In the genomic region with DNA sequence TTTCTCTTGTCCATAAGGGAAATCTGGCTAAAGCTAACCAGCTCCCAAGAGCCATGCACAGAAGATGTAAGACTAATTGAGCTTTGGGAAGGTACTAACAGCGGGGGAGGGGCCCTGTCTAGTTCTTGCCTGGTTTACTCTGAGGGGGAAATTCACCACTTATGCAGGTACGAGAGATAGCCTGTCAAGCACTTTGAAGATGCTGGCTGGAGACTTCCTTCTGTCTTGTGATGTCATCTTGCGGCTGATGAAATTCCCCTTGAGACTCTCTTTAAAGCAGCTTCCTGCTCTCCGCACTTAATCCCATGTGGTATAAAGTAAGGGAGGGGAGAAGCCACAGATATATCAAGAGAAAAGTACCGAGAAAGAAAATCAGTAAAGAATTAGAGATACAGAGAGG, we compare ENCODE assay signal across 11 cellular contexts.
DNase-seq lines count a peak whose midpoint lies in the region; ATAC-seq and TF ChIP-seq lines count a peak whose summit lies in the region.
"Had no signal": no experiment of that assay in that cellular context is flagged by ENCODE, and none has a peak within 500 bp of the region (broad histone marks: within the 10 kb centered on the region; RNA-seq: fewer than 3 reads in every experiment).

No MANE protein-coding gene starts in this region.

- H3K36me3 ChIP-seq in esophagus muscularis mucosa (no peaks in the 10 kb centered on the region), mammary epithelial cell (ENCODE audit: insufficient read depth, low read length) (no peaks in the 10 kb centered on the region), uterus (no peaks in the 10 kb centered on the region)

- peak; percentile 26 for DNase-seq in iPS-NIHi11 (ENCODE audit: low spot score)
- DNase-seq in COR-L47 (lab: John Stamatoyannopoulos, UW) = no peak
- DNase-seq in esophagus muscularis mucosa (ENCODE audit: extremely low spot score) = no peak
- DNase-seq in mammary epithelial cell = no peak
- DNase-seq in uterus = no peak
- DNase-seq: NCI-H446, T1000 had no signal

- peak; percentile 83 for ATAC-seq in GM18520 (IDR thresholded peaks at IDR 0.05; ENCODE audit: unreplicated experiment)
- ATAC-seq in HG02571 (IDR thresholded peaks at IDR 0.05; ENCODE audit: unreplicated experiment) = peak; percentile 79
- peak; percentile 96 for ATAC-seq in HG03565 (IDR thresholded peaks at IDR 0.05; ENCODE audit: unreplicated experiment)
- ATAC-seq: esophagus mucosa had no signal

- in situ Hi-C loops in mammary epithelial cell (cut with MboI; ENCODE audit: low sequenced_read_pairs in 2 of 2) = no loop called here

- H3K4me1 ChIP-seq in esophagus muscularis mucosa (peaks cover 0 to 11% (median 7%) of the 10 kb centered on the region in 4 donors), mammary epithelial cell (ENCODE audit: insufficient read depth, low read length) (no peaks in the 10 kb centered on the region), uterus (peaks cover 0 to 5% of the 10 kb centered on the region in 2 donors)

- no peak overlapping the region for H3K4me2 ChIP-seq in mammary epithelial cell (ENCODE audit: insufficient read depth, low read depth, low read length)

- H3K9ac ChIP-seq in mammary epithelial cell (ENCODE audit: insufficient read depth, low read length) = no peak overlapping the region

- TF ChIP-seq POLR2A in esophagus muscularis mucosa (IDR thresholded peaks at IDR 0.05; ENCODE audit: low read depth) (no peak), uterus (IDR thresholded peaks at IDR 0.05) (no peak)

- no peaks in the 10 kb centered on the region for H3K79me2 ChIP-seq in mammary epithelial cell (ENCODE audit: insufficient read depth, low read length)

- TF ChIP-seq CTCF in esophagus muscularis mucosa (IDR thresholded peaks at IDR 0.05) (no peak), mammary epithelial cell (conservative IDR thresholded peaks at IDR 0.05 in 1 of 2, IDR thresholded peaks at IDR 0.05 in 1 of 2; ENCODE audit: extremely low read depth in 1 of 2, insufficient read depth in 1 of 2, low read depth in 1 of 2, low read length in 2 of 2) (no peak), uterus (IDR thresholded peaks at IDR 0.05) (no peak)

- H2AFZ ChIP-seq in mammary epithelial cell (ENCODE audit: low read depth, low read length) = no peak overlapping the region

- intact Hi-C loops in esophagus muscularis mucosa (cut with DNase I) (no loop called here), mammary epithelial cell (cut with micrococcal nuclease) (no loop called here), uterus (cut with DNase I; ENCODE audit: low total_unique reads) (no loop called here)

- H3K27me3 ChIP-seq in esophagus muscularis mucosa = no peaks in the 10 kb centered on the region
- no peaks in the 10 kb centered on the region for H3K27me3 ChIP-seq in mammary epithelial cell (ENCODE audit: insufficient read depth, low read length)
- H3K27me3 ChIP-seq in uterus = no peaks in the 10 kb centered on the region

- H3K4me3 ChIP-seq in esophagus muscularis mucosa (no peak overlapping the region), mammary epithelial cell (replicated peaks in 1 of 3; ENCODE audit: insufficient read depth in 1 of 3, low read depth in 2 of 3, low read length in 3 of 3) (no peak overlapping the region), uterus (no peak overlapping the region)

- CTCF ChIA-PET in mammary epithelial cell (lab: Charles Lee; ENCODE audit: low non-redundant PET) = interaction anchor here (0.7 kb wide), 1 partner anchor 40 kb away, joined by 6 read pairs; no protein-coding TSS in a partner anchor

- H3K9me3 ChIP-seq in esophagus muscularis mucosa = no peaks in the 10 kb centered on the region
- H3K9me3 ChIP-seq in mammary epithelial cell (replicated peaks; ENCODE audit: insufficient read depth, low read length) = no peaks in the 10 kb centered on the region
- H3K9me3 ChIP-seq in uterus = no peaks in the 10 kb centered on the region

- H3K27ac ChIP-seq in esophagus muscularis mucosa (replicated peaks in 1 of 4) (no peak overlapping the region), mammary epithelial cell (ENCODE audit: insufficient read depth, low read depth, low read length) (no peak overlapping the region), uterus (no peak overlapping the region)

- no peak for TF ChIP-seq EP300 in esophagus muscularis mucosa (IDR thresholded peaks at IDR 0.05)

- WGBS in esophagus muscularis mucosa = 92% methylated on average over 5 of the region's 5 CpGs
- 93% methylated on average over 5 of the region's 5 CpGs for WGBS in mammary epithelial cell (ENCODE audit: low coverage, missing lambda C conversion rate)

- no TSS peak for BruUV-seq in mammary epithelial cell (replicated peaks; lab: Mats Ljungman, UMichigan)

- H4K20me1 ChIP-seq in mammary epithelial cell (ENCODE audit: insufficient read depth, low read length) = no peaks in the 10 kb centered on the region

- dilution Hi-C loops in mammary epithelial cell (cut with HindIII; ENCODE audit: low sequenced_read_pairs) = no loop called here
